1 cellular context compared by ENCODE assay signal in the genomic region with DNA sequence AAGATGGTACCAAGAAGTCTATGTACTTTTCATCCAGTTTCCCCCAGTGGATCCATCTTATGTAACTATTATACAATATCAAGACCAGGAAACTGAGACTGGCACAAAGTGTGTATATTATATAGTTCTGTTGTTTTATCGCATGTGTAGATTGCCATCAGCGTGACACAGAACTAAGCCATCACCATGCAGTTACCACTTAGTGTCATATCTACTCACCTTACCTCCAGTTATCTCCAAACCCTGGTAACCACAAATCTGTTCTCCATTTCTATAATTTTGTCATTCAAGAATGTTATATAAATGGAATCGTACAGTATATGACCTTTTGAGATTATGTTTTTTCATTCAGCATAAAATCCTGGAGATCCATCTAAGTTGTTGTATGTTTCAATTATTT.
TF ChIP-seq lines count a peak whose summit lies in the region.

No MANE protein-coding gene starts in this region.

TF ChIP-seq in K562, 482 proteins besides CTCF, POLR2A, EP300 and RAD21:
- TF ChIP-seq FOSL1 (tag; conservative IDR thresholded peaks at IDR 0.05), result no peak
- TF ChIP-seq RCOR1 (IDR thresholded peaks at IDR 0.05; ENCODE audit: borderline replicate concordance in 1 of 2, low read depth in 2 of 2, low read length in 2 of 2), result peak in 1 of 2 experiments; percentile 57; a peak in 2 of 4 replicates
- no peak for TF ChIP-seq ZFP30 (CRISPR knock-in tag; IDR thresholded peaks at IDR 0.05; ENCODE audit: borderline replicate concordance)
- peak; percentile 27 to 46; a peak in 3 of 4 replicates for TF ChIP-seq KDM1A (IDR thresholded peaks at IDR 0.05)
- TF ChIP-seq BMI1 (IDR thresholded peaks at IDR 0.05; ENCODE audit: low read length), result no peak
- TF ChIP-seq ELF4 (CRISPR knock-in tag; IDR thresholded peaks at IDR 0.05), result no peak
- no peak for TF ChIP-seq WHSC1 (IDR thresholded peaks at IDR 0.05; ENCODE audit: low read length)
- no peak for TF ChIP-seq CBX3 (IDR thresholded peaks at IDR 0.05; ENCODE audit: borderline replicate concordance in 1 of 2, low read length in 2 of 2)
- TF ChIP-seq, protein P1, sequence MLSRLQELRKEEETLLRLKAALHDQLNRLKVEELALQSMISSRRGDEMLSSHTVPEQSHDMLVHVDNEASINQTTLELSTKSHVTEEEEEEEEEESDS (CRISPR knock-in tag; IDR thresholded peaks at IDR 0.05), result no peak
- peak; percentile 46; the same call in 1 of the 2 replicates for TF ChIP-seq TEAD4 (IDR thresholded peaks at IDR 0.05; ENCODE audit: low read length)
- no peak for TF ChIP-seq TEAD4 (CRISPR knock-in tag; IDR thresholded peaks at IDR 0.05; ENCODE audit: borderline replicate concordance)
- TF ChIP-seq ZNF780A (CRISPR knock-in tag; IDR thresholded peaks at IDR 0.05), result no peak
- no peak for TF ChIP-seq ZNF431 (CRISPR knock-in tag; IDR thresholded peaks at IDR 0.05)
- TF ChIP-seq, protein P2, sequence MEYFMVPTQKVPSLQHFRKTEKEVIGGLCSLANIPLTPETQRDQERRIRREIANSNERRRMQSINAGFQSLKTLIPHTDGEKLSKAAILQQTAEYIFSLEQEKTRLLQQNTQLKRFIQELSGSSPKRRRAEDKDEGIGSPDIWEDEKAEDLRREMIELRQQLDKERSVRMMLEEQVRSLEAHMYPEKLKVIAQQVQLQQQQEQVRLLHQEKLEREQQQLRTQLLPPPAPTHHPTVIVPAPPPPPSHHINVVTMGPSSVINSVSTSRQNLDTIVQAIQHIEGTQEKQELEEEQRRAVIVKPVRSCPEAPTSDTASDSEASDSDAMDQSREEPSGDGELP (CRISPR knock-in tag; IDR thresholded peaks at IDR 0.05; ENCODE audit: borderline replicate concordance), result no peak
- TF ChIP-seq CHD1 (IDR thresholded peaks at IDR 0.05; ENCODE audit: low read length), result no peak
